15 cellular contexts compared by ENCODE assay signal in the genomic region with DNA sequence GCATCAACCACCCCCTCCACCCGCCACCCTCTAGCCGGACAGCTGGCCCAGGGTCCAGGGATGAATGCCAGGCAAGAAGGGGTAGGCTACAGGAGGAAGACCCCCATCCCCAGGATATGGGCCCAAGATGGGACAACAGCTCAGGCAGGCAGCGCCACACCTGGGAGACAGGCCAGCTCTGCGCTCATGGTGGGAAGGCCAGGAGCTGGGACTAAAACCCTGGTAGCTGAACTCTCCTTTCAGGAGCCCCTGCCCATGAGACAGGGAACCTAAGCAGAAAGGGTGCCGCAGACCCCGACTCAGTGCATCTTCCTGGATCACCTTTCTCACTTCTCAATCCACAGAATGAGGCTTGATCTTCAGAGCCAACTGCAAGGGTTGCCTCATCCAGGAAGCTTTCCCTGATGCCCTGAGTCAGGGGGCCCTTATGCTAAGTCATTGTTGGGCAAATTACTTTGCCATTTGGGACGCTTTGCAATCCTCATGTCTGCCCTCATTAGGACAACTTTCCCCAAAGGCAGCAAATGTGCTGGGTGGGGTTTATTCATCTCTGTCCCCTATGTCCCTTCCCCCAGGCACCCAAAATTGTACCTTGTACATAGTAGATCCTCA. TPM values are rescaled to one million over a fixed set of nuclear protein-coding genes. Genes with fewer than 3 reads are reported as not detected.
DNase-seq lines count a peak whose midpoint lies in the region; ATAC-seq, FAIRE-seq and TF ChIP-seq lines count a peak whose summit lies in the region.
"Had no signal": no experiment of that assay in that cellular context is flagged by ENCODE, and none has a peak within 500 bp of the region (broad histone marks: within the 10 kb centered on the region; RNA-seq: fewer than 3 reads in every experiment).

No MANE protein-coding gene starts in this region.

- no peak overlapping the region for H3K23ac ChIP-seq in trophoblast cell (ENCODE audit: low read length)

- no peaks in the 10 kb centered on the region for H3K9me3 Mint-ChIP-seq in activated CD4-positive, alpha-beta T cell treated with anti-CD3 and anti-CD28 coated beads, Interleukin-2, amount 10 ng/mL, durations not matched to agents 7 days and 5 days
- H3K9me3 Mint-ChIP-seq: activated CD4-positive, alpha-beta T cell treated with anti-CD3 and anti-CD28 coated beads, Interleukin-2, amount 10 ng/mL, durations not matched to agents 24 days and 14 days; natural killer cell treated with Interleukin-12 subunit alpha and Interleukin-12 subunit beta and Interleukin-15 and Interleukin-18, amount 100 ng/mL, for 72 hours had no signal

- H3K18ac ChIP-seq in trophoblast cell (ENCODE audit: low read length): no peak overlapping the region

- peak overlapping the region; percentile 15 for H2BK12ac ChIP-seq in trophoblast cell (ENCODE audit: low read length)

- DNase-seq in AG04450 (ENCODE audit: low read depth, low spot score): no peak
- DNase-seq in SJCRH30: no peak
- peak; percentile 62 for DNase-seq in fibroblast of gingiva (ENCODE audit: low read depth)
- DNase-seq in trophoblast cell: no peak
- no peak for DNase-seq in frontal cortex (ENCODE audit: low spot score in 2 of 2)
- no peak for DNase-seq in activated CD4-positive, alpha-beta T cell treated with anti-CD3 and anti-CD28 coated beads, Interleukin-2, amount 10 ng/mL, durations not matched to agents 7 days and 5 days
- DNase-seq: activated CD4-positive, alpha-beta T cell treated with anti-CD3 and anti-CD28 coated beads, Interleukin-2, amount 10 ng/mL, durations not matched to agents 24 days and 14 days; activated effector memory CD4-positive, alpha-beta T cell treated with anti-CD3 and anti-CD28 coated beads, Interleukin-2, amount 50 U/mL, for 16 hours; DMS79 treated with DMSO at 0.1 percent for 48 hours; NCI-H2171 treated with DMSO at 0.1 percent for 48 hours; T-helper 17 cell had no signal

- no peak overlapping the region for H3K9ac ChIP-seq in trophoblast cell (ENCODE audit: low read length)

- peak overlapping the region; percentile 83 for H2AK5ac ChIP-seq in trophoblast cell (ENCODE audit: low read length)

- H3K79me2 ChIP-seq in trophoblast cell (ENCODE audit: control insufficient read depth, insufficient read depth, low read length, poor library complexity): peaks cover 3% of the 10 kb centered on the region

- no peak overlapping the region for H3K4ac ChIP-seq in trophoblast cell (ENCODE audit: low read depth, low read length)

- CTCF ChIA-PET in AG04450 (lab: Charles Lee): interaction anchor here (1.1 to 1.7 kb wide), 2 partner anchors 10 to 14 kb away, joined by 3 to 6 read pairs; a partner anchor contains a TSS
- CTCF ChIA-PET in activated CD4-positive, alpha-beta T cell treated with anti-CD3 and anti-CD28 coated beads, Interleukin-2, amount 10 ng/mL, durations not matched to agents 7 days and 5 days (lab: Charles Lee): interaction anchor here (1.3 kb wide), 1 partner anchor 8 kb away, joined by 3 read pairs; no protein-coding TSS in a partner anchor

- POLR2A ChIA-PET in AG04450 (lab: Yijun Ruan, JAX): interaction anchor here (0.6 kb wide), 1 partner anchor 140 kb away, joined by 4 read pairs; no protein-coding TSS in a partner anchor
- POLR2A ChIA-PET in activated CD4-positive, alpha-beta T cell treated with anti-CD3 and anti-CD28 coated beads, Interleukin-2, amount 10 ng/mL, durations not matched to agents 7 days and 5 days (lab: Charles Lee): no interaction called here

- no peak overlapping the region for H4K12ac ChIP-seq in trophoblast cell (ENCODE audit: low read depth, low read length)

- no peak overlapping the region for H2BK5ac ChIP-seq in trophoblast cell (ENCODE audit: low read depth, low read length, poor library complexity)

- H4K8ac ChIP-seq in trophoblast cell (ENCODE audit: low read depth, low read length): no peak overlapping the region

- FAIRE-seq in frontal cortex (lab: Jason Lieb, UNC): no peak

- peak overlapping the region; percentile 18 for H2BK120ac ChIP-seq in trophoblast cell (ENCODE audit: insufficient read depth, low read length, poor library complexity)

- H3K27me3 ChIP-seq in AG04450 (ENCODE audit: control insufficient read depth, insufficient read depth, low read length): no peaks in the 10 kb centered on the region
- no peaks in the 10 kb centered on the region for H3K27me3 ChIP-seq in SJCRH30
- no peaks in the 10 kb centered on the region for H3K27me3 ChIP-seq in trophoblast cell (ENCODE audit: insufficient read depth, low read length)
- H3K27me3 ChIP-seq: cardiac muscle cell had no signal

- H3K79me1 ChIP-seq in trophoblast cell (ENCODE audit: low read length): peaks cover 28% of the 10 kb centered on the region

- peak overlapping the region; percentile 19 for H4K91ac ChIP-seq in trophoblast cell (ENCODE audit: low read depth, low read length)

- H2AFZ ChIP-seq in trophoblast cell (ENCODE audit: insufficient read depth, low read length, poor library complexity): no peak overlapping the region

- no peaks in the 10 kb centered on the region for H3K4me1 Mint-ChIP-seq in activated CD4-positive, alpha-beta T cell treated with anti-CD3 and anti-CD28 coated beads, Interleukin-2, amount 10 ng/mL, durations not matched to agents 7 days and 5 days
- H3K4me1 Mint-ChIP-seq: activated CD4-positive, alpha-beta T cell treated with anti-CD3 and anti-CD28 coated beads, Interleukin-2, amount 10 ng/mL, durations not matched to agents 24 days and 14 days had no signal

- H3K14ac ChIP-seq in trophoblast cell (ENCODE audit: low read length): no peak overlapping the region

- H3K27me3 Mint-ChIP-seq in activated CD4-positive, alpha-beta T cell treated with anti-CD3 and anti-CD28 coated beads, Interleukin-2, amount 10 ng/mL, durations not matched to agents 7 days and 5 days: peaks cover 11% of the 10 kb centered on the region

- H3K4me3 ChIP-seq in AG04450 (ENCODE audit: low read depth, low read length) (no peak overlapping the region), SJCRH30 (no peak overlapping the region), trophoblast cell (ENCODE audit: low read depth, low read length) (no peak overlapping the region)
- H3K4me3 ChIP-seq: cardiac muscle cell had no signal

- H3K4me3 Mint-ChIP-seq in activated CD4-positive, alpha-beta T cell treated with anti-CD3 and anti-CD28 coated beads, Interleukin-2, amount 10 ng/mL, durations not matched to agents 7 days and 5 days: no peak overlapping the region
- H3K4me3 Mint-ChIP-seq: activated CD4-positive, alpha-beta T cell treated with anti-CD3 and anti-CD28 coated beads, Interleukin-2, amount 10 ng/mL, durations not matched to agents 24 days and 14 days; natural killer cell treated with Interleukin-12 subunit alpha and Interleukin-12 subunit beta and Interleukin-15 and Interleukin-18, amount 100 ng/mL, for 72 hours; T-helper 17 cell had no signal

- WGBS in trophoblast cell (ENCODE audit: extremely low coverage, insufficient coverage, insufficient read length): no CpG with 5 or more reads among the region's 7 CpGs

- no peak for ATAC-seq in HG03135 (IDR thresholded peaks at IDR 0.05; ENCODE audit: unreplicated experiment)
- ATAC-seq in GM21619 (IDR thresholded peaks at IDR 0.05; ENCODE audit: unreplicated experiment): no peak
- ATAC-seq: natural killer cell treated with Interleukin-12 subunit alpha and Interleukin-12 subunit beta and Interleukin-15 and Interleukin-18, amount 100 ng/mL, for 72 hours; T-helper 17 cell had no signal

- no peak overlapping the region for H3K4me2 ChIP-seq in trophoblast cell (ENCODE audit: low read length)

- H3K9me3 ChIP-seq in AG04450 (ENCODE audit: control insufficient read depth, insufficient read depth, low read length) (no peaks in the 10 kb centered on the region; the same call in 1 of the 2 replicates), SJCRH30 (replicated peaks) (no peaks in the 10 kb centered on the region), trophoblast cell (ENCODE audit: insufficient read depth, low read depth, low read length) (no peaks in the 10 kb centered on the region)

- no peak for TF ChIP-seq CTCF in AG04450 (IDR thresholded peaks at IDR 0.05; ENCODE audit: low read depth, low read length)

- no peaks in the 10 kb centered on the region for H3K36me3 Mint-ChIP-seq in activated CD4-positive, alpha-beta T cell treated with anti-CD3 and anti-CD28 coated beads, Interleukin-2, amount 10 ng/mL, durations not matched to agents 7 days and 5 days (ENCODE audit: low read depth)
- H3K36me3 Mint-ChIP-seq: natural killer cell treated with Interleukin-12 subunit alpha and Interleukin-12 subunit beta and Interleukin-15 and Interleukin-18, amount 100 ng/mL, for 72 hours had no signal

- H3K27ac ChIP-seq in AG04450 (ENCODE audit: low read depth, low read length) (peak overlapping the region; percentile 88), SJCRH30 (peak overlapping the region; percentile 36), trophoblast cell (ENCODE audit: low read depth, low read length) (no peak overlapping the region)
- H3K27ac ChIP-seq: cardiac muscle cell had no signal

- H3K36me3 ChIP-seq in SJCRH30: no peaks in the 10 kb centered on the region
- H3K36me3 ChIP-seq in trophoblast cell (ENCODE audit: control insufficient read depth in 1 of 2, insufficient read depth in 2 of 2, low read length in 2 of 2): no peaks in the 10 kb centered on the region
- H3K36me3 ChIP-seq: cardiac muscle cell had no signal

- H3K27ac Mint-ChIP-seq in activated CD4-positive, alpha-beta T cell treated with anti-CD3 and anti-CD28 coated beads, Interleukin-2, amount 10 ng/mL, durations not matched to agents 7 days and 5 days: no peak overlapping the region
- H3K27ac Mint-ChIP-seq: activated CD4-positive, alpha-beta T cell treated with anti-CD3 and anti-CD28 coated beads, Interleukin-2, amount 10 ng/mL, durations not matched to agents 24 days and 14 days; natural killer cell treated with Interleukin-12 subunit alpha and Interleukin-12 subunit beta and Interleukin-15 and Interleukin-18, amount 100 ng/mL, for 72 hours; T-helper 17 cell had no signal

- H3K4me1 ChIP-seq in SJCRH30 (peaks cover 10% of the 10 kb centered on the region), trophoblast cell (ENCODE audit: control insufficient read depth in 1 of 2, insufficient read depth in 2 of 2, low read length in 2 of 2) (peaks cover 21 to 23% of the 10 kb centered on the region in 2 experiments)

RNA-seq across cellular contexts. Expression of a gene that starts 9.0 kb away (rescaled TPM):
- 1.9 and 2.7 TPM in 2 replicates for polyA plus RNA-seq in AG04450 (2011; rRNA removed)
- polyA minus RNA-seq in AG04450 (2011; rRNA and poly(A)+ RNA removed): 2.6 and 4.6 TPM in 2 replicates
- total RNA-seq in SJCRH30 (2014; rRNA removed; shearing (Covaris generic)): 0.10 TPM in 1 of 2 replicates, not detected in the other
- polyA plus RNA-seq in trophoblast cell (2013): 1.7 TPM in 2 replicates
- total RNA-seq in frontal cortex: 1.2 TPM
- under 1 TPM; 0.22 to 0.29 TPM for total RNA-seq in activated CD4-positive, alpha-beta T cell treated with anti-CD3 and anti-CD28 coated beads, Interleukin-2, amount 10 ng/mL, durations not matched to agents 7 days and 5 days

RNA-seq across cellular contexts. Expression of a gene that starts 14.0 kb away (rescaled TPM):
- 1.5 TPM in 2 replicates for polyA plus RNA-seq in AG04450 (2011; rRNA removed)
- 0.70 TPM in 1 of 2 replicates, not detected in the other for polyA minus RNA-seq in AG04450 (2011; rRNA and poly(A)+ RNA removed)
- 34.6 and 38.3 TPM in 2 replicates for total RNA-seq in SJCRH30 (2014; rRNA removed; shearing (Covaris generic))
- 2.7 TPM in 2 replicates for polyA plus RNA-seq in trophoblast cell (2013)
- 2.0 TPM for total RNA-seq in frontal cortex
- not detected for total RNA-seq in activated CD4-positive, alpha-beta T cell treated with anti-CD3 and anti-CD28 coated beads, Interleukin-2, amount 10 ng/mL, durations not matched to agents 7 days and 5 days
- total RNA-seq: activated CD4-positive, alpha-beta T cell treated with anti-CD3 and anti-CD28 coated beads, Interleukin-2, amount 10 ng/mL, durations not matched to agents 24 days and 14 days had no signal

RNA-seq across cellular contexts. Expression of a gene that starts 23.6 kb away (rescaled TPM):
- 0.07 TPM in 1 of 2 replicates, not detected in the other for polyA plus RNA-seq in AG04450 (2011; rRNA removed)
- polyA minus RNA-seq in AG04450 (2011; rRNA and poly(A)+ RNA removed): not detected in 2 replicates
- total RNA-seq in SJCRH30 (2014; rRNA removed; shearing (Covaris generic)): 0.61 and 1.1 TPM in 2 replicates
- 20.6 and 23.3 TPM in 2 replicates for polyA plus RNA-seq in trophoblast cell (2013)
- total RNA-seq in frontal cortex: 0.41 TPM
- not detected for total RNA-seq in activated CD4-positive, alpha-beta T cell treated with anti-CD3 and anti-CD28 coated beads, Interleukin-2, amount 10 ng/mL, durations not matched to agents 7 days and 5 days
- total RNA-seq: natural killer cell treated with Interleukin-12 subunit alpha and Interleukin-12 subunit beta and Interleukin-15 and Interleukin-18, amount 100 ng/mL, for 72 hours; T-helper 17 cell had no signal

Comparison
In these comparisons a context has a peak if more than half of its experiments do, and no peak if none do; other contexts are left out.
1. RNA of a gene that starts 14.0 kb away (total RNA-seq): 34.6 to 38.3 TPM in SJCRH30; 2.0 TPM in frontal cortex (single experiment) and not detected in activated CD4-positive, alpha-beta T cell treated with anti-CD3 and anti-CD28 coated beads, Interleukin-2, amount 10 ng/mL, durations not matched to agents 7 days and 5 days; every median in the first group is over 10 times any median in the second.